18 cellular contexts compared by ENCODE assay signal in the genomic region with DNA sequence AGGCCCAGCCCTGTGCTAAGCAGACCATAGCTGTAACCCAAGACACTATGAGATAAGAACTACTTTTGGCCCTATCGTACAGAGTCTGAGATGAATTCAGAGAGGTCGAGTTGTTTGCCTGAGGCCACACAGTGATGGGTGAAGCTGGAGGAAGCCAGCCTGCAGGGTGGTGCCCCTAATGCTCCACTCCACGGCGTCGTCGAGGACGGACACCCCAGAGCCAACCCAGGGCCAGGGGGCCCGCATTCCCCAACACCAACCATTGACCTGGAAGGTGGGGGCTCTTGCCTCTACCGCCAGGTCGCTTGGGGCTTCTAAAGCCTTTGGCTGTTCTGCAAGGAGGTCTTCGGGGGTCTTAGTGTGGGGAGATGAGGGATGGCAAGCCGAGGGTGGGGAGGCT.
DNase-seq lines count a peak whose midpoint lies in the region; ATAC-seq and TF ChIP-seq lines count a peak whose summit lies in the region.
"Had no signal": no experiment of that assay in that cellular context is flagged by ENCODE, and none has a peak within 500 bp of the region (broad histone marks: within the 10 kb centered on the region; RNA-seq: fewer than 3 reads in every experiment).

No MANE protein-coding gene starts in this region.

- H3K27ac ChIP-seq in BLaER1: peak overlapping the region; percentile 84
- H3K27ac ChIP-seq: KMS-11, SK-N-MC had no signal

- TF ChIP-seq CTCF in CD14-positive monocyte (IDR thresholded peaks at IDR 0.05): no peak

- peak overlapping the region; percentile 71; the same call in 1 of the 2 replicates for H3K9ac ChIP-seq in BLaER1
- H3K9ac ChIP-seq: KMS-11 had no signal

- H3K27me3 Mint-ChIP-seq in CD14-positive monocyte (ENCODE audit: low read depth in 3 of 3): peaks cover 0 to 3% (median 0%) of the 10 kb centered on the region in 3 donors
- peaks cover 2% of the 10 kb centered on the region for H3K27me3 Mint-ChIP-seq in dendritic cell treated with granulocyte-macrophage colony-stimulating factor and Interleukin-4, amounts not matched to agents 40 ng/mL and 50 ng/mL, for 4 days

- peak overlapping the region; percentile 64 to 73 for H3K4me3 Mint-ChIP-seq in CD14-positive monocyte
- H3K4me3 Mint-ChIP-seq in dendritic cell treated with granulocyte-macrophage colony-stimulating factor and Interleukin-4, amounts not matched to agents 40 ng/mL and 50 ng/mL, for 4 days: no peak overlapping the region
- H3K4me3 Mint-ChIP-seq: CD4-positive, alpha-beta T cell had no signal

- DNase-seq in CD14-positive monocyte (ENCODE audit: low spot score) (no peak), sciatic nerve (ENCODE audit: low spot score) (peak; percentile 53), NCI-H1694 treated with DMSO at 0.1 percent for 48 hours (lab: John Stamatoyannopoulos, UW) (no peak)
- DNase-seq: ACHN; Caco-2; CD4-positive, alpha-beta T cell; GDM1; NCI-H1048; NCI-H1436; NCI-H2029; NCI-H345; NCI-H524 treated with DMSO at 0.1 percent for 48 hours had no signal

- H3K27me3 ChIP-seq in BLaER1: no peaks in the 10 kb centered on the region

- peak overlapping the region; percentile 95 to 99 (median 98) for H3K27ac Mint-ChIP-seq in CD14-positive monocyte
- peak overlapping the region; percentile 89 for H3K27ac Mint-ChIP-seq in dendritic cell treated with granulocyte-macrophage colony-stimulating factor and Interleukin-4, amounts not matched to agents 40 ng/mL and 50 ng/mL, for 4 days
- H3K27ac Mint-ChIP-seq: CD4-positive, alpha-beta T cell had no signal

- H3K4me1 ChIP-seq in BLaER1: peaks cover 84% of the 10 kb centered on the region

- no peaks in the 10 kb centered on the region for H3K36me3 ChIP-seq in BLaER1

- no peaks in the 10 kb centered on the region for H4K20me1 ChIP-seq in BLaER1

- no peaks in the 10 kb centered on the region for H3K9me3 ChIP-seq in BLaER1
- H3K9me3 ChIP-seq: Caco-2 had no signal

- H3K36me3 Mint-ChIP-seq in CD14-positive monocyte: no peaks in the 10 kb centered on the region
- H3K36me3 Mint-ChIP-seq in dendritic cell treated with granulocyte-macrophage colony-stimulating factor and Interleukin-4, amounts not matched to agents 40 ng/mL and 50 ng/mL, for 4 days (ENCODE audit: low read depth): no peaks in the 10 kb centered on the region

- peaks cover 0 to 2% (median 0%) of the 10 kb centered on the region in 7 donors for H3K9me3 Mint-ChIP-seq in CD14-positive monocyte
- no peaks in the 10 kb centered on the region for H3K9me3 Mint-ChIP-seq in dendritic cell treated with granulocyte-macrophage colony-stimulating factor and Interleukin-4, amounts not matched to agents 40 ng/mL and 50 ng/mL, for 4 days
- H3K9me3 Mint-ChIP-seq: CD4-positive, alpha-beta T cell had no signal

- peak overlapping the region; percentile 85 for H3K4me2 ChIP-seq in BLaER1
- H3K4me2 ChIP-seq: KMS-11 had no signal

- intact Hi-C loops in CD14-positive monocyte (cut with micrococcal nuclease): loop anchor here (2.0 to 10.0 kb wide), 5 partner anchors 34 to 80 kb away; no protein-coding TSS in a partner anchor
- intact Hi-C loops in dendritic cell treated with granulocyte-macrophage colony-stimulating factor and Interleukin-4, amounts not matched to agents 40 ng/mL and 50 ng/mL, for 4 days (cut with micrococcal nuclease): loop anchor here (5.0 kb wide), 1 partner anchor 76 kb away; no protein-coding TSS in a partner anchor
- intact Hi-C loops in sciatic nerve (cut with DNase I): no loop called here

- no peak for ATAC-seq in sciatic nerve
- no peak for ATAC-seq in GM18519 (IDR thresholded peaks at IDR 0.05; ENCODE audit: low FRiP score, unreplicated experiment)
- ATAC-seq in HG03045 (IDR thresholded peaks at IDR 0.05; ENCODE audit: unreplicated experiment): no peak

- H3K4me3 ChIP-seq in BLaER1: peak overlapping the region; percentile 22; the same call in 1 of the 2 replicates
- H3K4me3 ChIP-seq: SK-N-MC had no signal

- H3K4me1 Mint-ChIP-seq in CD14-positive monocyte: peaks cover 94% of the 10 kb centered on the region
- peaks cover 88% of the 10 kb centered on the region for H3K4me1 Mint-ChIP-seq in dendritic cell treated with granulocyte-macrophage colony-stimulating factor and Interleukin-4, amounts not matched to agents 40 ng/mL and 50 ng/mL, for 4 days (ENCODE audit: low read depth)
